10 cellular contexts compared by ENCODE assay signal in the genomic region with DNA sequence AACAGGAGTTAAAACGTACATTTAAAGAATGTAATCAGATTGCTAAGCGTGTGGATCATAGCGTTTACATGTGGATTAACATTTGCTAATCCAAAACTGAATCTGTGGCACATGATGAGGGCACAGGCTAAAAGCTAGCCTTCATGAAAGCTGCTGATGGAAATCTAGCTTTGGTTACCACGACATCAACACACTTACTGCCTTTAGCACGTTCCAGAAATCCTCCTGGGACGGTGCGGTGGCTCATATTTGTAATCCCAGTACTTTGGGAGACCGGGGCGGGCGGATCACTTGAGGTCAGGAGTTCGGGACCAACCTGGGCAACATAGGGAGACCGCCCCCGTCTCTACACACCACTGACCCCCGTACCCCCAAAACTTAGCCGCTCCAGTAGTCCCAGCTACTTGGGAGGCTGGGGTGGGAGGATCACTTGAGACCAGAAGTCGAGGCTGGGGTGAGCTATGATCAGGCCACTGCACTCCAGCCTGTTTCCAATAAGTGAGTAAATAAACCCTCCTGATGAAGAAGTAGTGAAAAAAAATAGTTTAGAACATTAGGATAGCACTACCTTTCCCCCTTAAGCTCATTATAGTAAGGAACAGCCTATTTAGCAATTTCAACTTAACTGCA. TPM values are rescaled to one million over a fixed set of nuclear protein-coding genes. Genes with fewer than 3 reads are reported as not detected.
DNase-seq lines count a peak whose midpoint lies in the region; ATAC-seq and TF ChIP-seq lines count a peak whose summit lies in the region.
"Had no signal": no experiment of that assay in that cellular context is flagged by ENCODE, and none has a peak within 500 bp of the region (broad histone marks: within the 10 kb centered on the region; RNA-seq: fewer than 3 reads in every experiment).

No MANE protein-coding gene starts in this region.

- no peaks in the 10 kb centered on the region for H3K9me3 Mint-ChIP-seq in mesothelial cell of epicardium

- peak overlapping the region; percentile 87 for H3K4me3 Mint-ChIP-seq in mesothelial cell of epicardium

- peak overlapping the region; percentile 74 for H3K4me3 ChIP-seq in left ventricle myocardium inferior
- peak overlapping the region; percentile 80 to 100 for H3K4me3 ChIP-seq in ascending aorta

- ATAC-seq in HG03439 (IDR thresholded peaks at IDR 0.05; ENCODE audit: unreplicated experiment) = no peak
- ATAC-seq in HG02938 (IDR thresholded peaks at IDR 0.05; ENCODE audit: unreplicated experiment) = no peak
- no peak for ATAC-seq in GM19467 (IDR thresholded peaks at IDR 0.05; ENCODE audit: unreplicated experiment)
- ATAC-seq in GM21367 (IDR thresholded peaks at IDR 0.05; ENCODE audit: unreplicated experiment) = no peak

- H3K27ac ChIP-seq in left ventricle myocardium inferior (replicated peaks) (peak overlapping the region; percentile 84), ascending aorta (no peak overlapping the region)

- no peak for DNase-seq in left ventricle myocardium inferior
- no peak for DNase-seq in cardiac septum (ENCODE audit: low spot score)
- DNase-seq in ascending aorta (ENCODE audit: low spot score in 2 of 2) = no peak
- no peak for DNase-seq in mesothelial cell of epicardium (ENCODE audit: low spot score in 2 of 2, unreplicated experiment in 2 of 2)
- DNase-seq: activated naive CD4-positive, alpha-beta T cell treated with anti-CD3 and anti-CD28 coated beads, Interleukin-2, amount 50 U/mL, for 16 hours; NCI-H1436 treated with DMSO at 0.1 percent for 48 hours had no signal

- no peaks in the 10 kb centered on the region for H3K36me3 Mint-ChIP-seq in mesothelial cell of epicardium

- peaks cover 15% of the 10 kb centered on the region for H3K4me1 Mint-ChIP-seq in mesothelial cell of epicardium

- no peak overlapping the region for H3K27ac Mint-ChIP-seq in mesothelial cell of epicardium

- TF ChIP-seq CTCF in left ventricle myocardium inferior (IDR thresholded peaks at IDR 0.05; ENCODE audit: borderline replicate concordance) = no peak
- TF ChIP-seq CTCF in ascending aorta (IDR thresholded peaks at IDR 0.05) = no peak
- TF ChIP-seq CTCF in mesothelial cell of epicardium (IDR thresholded peaks at IDR 0.05; ENCODE audit: unreplicated experiment) = no peak

- H3K27me3 ChIP-seq in left ventricle myocardium inferior (ENCODE audit: low read depth) = peaks cover 47% of the 10 kb centered on the region
- H3K27me3 ChIP-seq in ascending aorta = no peaks in the 10 kb centered on the region

- no peaks in the 10 kb centered on the region for H3K27me3 Mint-ChIP-seq in mesothelial cell of epicardium (ENCODE audit: low read depth)

- H3K36me3 ChIP-seq in left ventricle myocardium inferior (no peaks in the 10 kb centered on the region), ascending aorta (no peaks in the 10 kb centered on the region)

- H3K9me3 ChIP-seq in left ventricle myocardium inferior (replicated peaks) (no peaks in the 10 kb centered on the region), ascending aorta (no peaks in the 10 kb centered on the region)

- intact Hi-C loops in left ventricle myocardium inferior (cut with micrococcal nuclease) = no loop called here
- intact Hi-C loops in cardiac septum (cut with DNase I) = no loop called here
- intact Hi-C loops in ascending aorta (cut with DNase I) = no loop called here

- H3K4me1 ChIP-seq in left ventricle myocardium inferior = peaks cover 23% of the 10 kb centered on the region
- H3K4me1 ChIP-seq in ascending aorta = no peaks in the 10 kb centered on the region

RNA-seq across cellular contexts. Expression of gene PRTG, which starts 1.2 kb away (rescaled TPM):
- 0.69 TPM for total RNA-seq in left ventricle myocardium inferior
- 0.92 TPM for total RNA-seq in cardiac septum
- 0.21 TPM for total RNA-seq in ascending aorta
- total RNA-seq in mesothelial cell of epicardium = 14.2 to 17.5 TPM (median 16.9 TPM) in 3 replicates
